In genomic region chr10:12709516-12709915, GRCh38 we compare ENCODE assay signal across 11 cellular contexts.
DNase-seq lines count a peak whose midpoint lies in the region; ATAC-seq and TF ChIP-seq lines count a peak whose summit lies in the region.
"Had no signal": no experiment of that assay in that cellular context is flagged by ENCODE, and none has a peak within 500 bp of the region (broad histone marks: within the 10 kb centered on the region; RNA-seq: fewer than 3 reads in every experiment).

No MANE protein-coding gene starts in this region.

- POLR2A ChIA-PET in A673 (lab: Charles Lee; ENCODE audit: low non-redundant PET), result no interaction called here

- TF ChIP-seq EP300 in gastroesophageal sphincter (IDR thresholded peaks at IDR 0.05), result no peak

- H3K4me1 ChIP-seq in A673 (ENCODE audit: insufficient read depth, low read length, poor library complexity, severe bottlenecking) (peaks cover 58% of the 10 kb centered on the region), gastroesophageal sphincter (peaks cover 39 to 69% (median 41%) of the 10 kb centered on the region in 3 donors)

- ATAC-seq in gastroesophageal sphincter, result no peak
- ATAC-seq in HG02970 (IDR thresholded peaks at IDR 0.05; ENCODE audit: low FRiP score, unreplicated experiment), result no peak

- TF ChIP-seq CTCF in A673 (conservative IDR thresholded peaks at IDR 0.05; ENCODE audit: low read depth, low read length) (no peak), gastroesophageal sphincter (IDR thresholded peaks at IDR 0.05) (no peak)

- no peaks in the 10 kb centered on the region for H3K27me3 Mint-ChIP-seq in activated T-helper 2 cell treated with anti-CD3 and anti-CD28 coated beads, Interferon-gamma antibody, Interleukin-2, Interleukin-4, amounts not matched to agents 10 μg/mL and 5 μg/mL and 100 μg/mL, durations not matched to agents 14 hours and 24 hours and 36 hours (ENCODE audit: low read depth)

- H3K4me3 ChIP-seq in A673 (ENCODE audit: low read depth, low read length, poor library complexity, severe bottlenecking), result no peak overlapping the region
- no peak overlapping the region for H3K4me3 ChIP-seq in gastroesophageal sphincter

- H3K4me1 Mint-ChIP-seq in activated T-helper 2 cell treated with anti-CD3 and anti-CD28 coated beads, Interferon-gamma antibody, Interleukin-2, Interleukin-4, amounts not matched to agents 10 μg/mL and 5 μg/mL and 100 μg/mL, durations not matched to agents 14 hours and 24 hours and 36 hours (ENCODE audit: low read depth), result peaks cover 55% of the 10 kb centered on the region

- BruUV-seq in A673 (replicated peaks; lab: Mats Ljungman, UMichigan), result no TSS peak

- WGBS in gastroesophageal sphincter (ENCODE audit: low coverage in 1 of 2), 2 donors, result 11 to 18% methylated on average over 2 of the region's 2 CpGs

- H3K36me3 Mint-ChIP-seq in activated T-helper 2 cell treated with anti-CD3 and anti-CD28 coated beads, Interferon-gamma antibody, Interleukin-2, Interleukin-4, amounts not matched to agents 10 μg/mL and 5 μg/mL and 100 μg/mL, durations not matched to agents 14 hours and 24 hours and 36 hours (ENCODE audit: low read depth), result no peaks in the 10 kb centered on the region
- H3K36me3 Mint-ChIP-seq: mesothelial cell of epicardium had no signal

- no peaks in the 10 kb centered on the region for H3K9me3 Mint-ChIP-seq in activated T-helper 2 cell treated with anti-CD3 and anti-CD28 coated beads, Interferon-gamma antibody, Interleukin-2, Interleukin-4, amounts not matched to agents 10 μg/mL and 5 μg/mL and 100 μg/mL, durations not matched to agents 14 hours and 24 hours and 36 hours
- H3K9me3 Mint-ChIP-seq: mesothelial cell of epicardium had no signal

- H3K27ac Mint-ChIP-seq in activated T-helper 2 cell treated with anti-CD3 and anti-CD28 coated beads, Interferon-gamma antibody, Interleukin-2, Interleukin-4, amounts not matched to agents 10 μg/mL and 5 μg/mL and 100 μg/mL, durations not matched to agents 14 hours and 24 hours and 36 hours, result peak overlapping the region; percentile 42

- DNase-seq in A673 (ENCODE audit: low spot score) (peak; percentile 58), GM04504 (ENCODE audit: low read depth) (peak; percentile 34), mesenteric fat pad (ENCODE audit: low spot score) (no peak), NCI-H1105 (lab: John Stamatoyannopoulos, UW) (no peak), DMS79 (lab: John Stamatoyannopoulos, UW) (no peak)
- DNase-seq in activated T-helper 2 cell treated with anti-CD3 and anti-CD28 coated beads, Interferon-gamma antibody, Interleukin-2, Interleukin-4, amounts not matched to agents 10 μg/mL and 5 μg/mL and 100 μg/mL, durations not matched to agents 14 hours and 24 hours and 36 hours (ENCODE audit: low spot score), result no peak
- DNase-seq: activated naive CD4-positive, alpha-beta T cell; NCI-H345 had no signal

- H3K27ac ChIP-seq in A673 (ENCODE audit: low read depth, low read length, poor library complexity, severe bottlenecking) (peak overlapping the region; percentile 88), gastroesophageal sphincter (peak overlapping the region; percentile 81 to 95 (median 86))

- intact Hi-C loops in A673 (cut with micrococcal nuclease; ENCODE audit: unreplicated experiment), result loop anchor here (10.0 kb wide), 1 partner anchor 365 kb away; the partner anchor contains the start of gene CAMK1D
- intact Hi-C loops in activated T-helper 2 cell treated with anti-CD3 and anti-CD28 coated beads, Interferon-gamma antibody, Interleukin-2, Interleukin-4, amounts not matched to agents 10 μg/mL and 5 μg/mL and 100 μg/mL, durations not matched to agents 14 hours and 24 hours and 36 hours (cut with micrococcal nuclease), result loop anchor here (5.0 kb wide), 2 partner anchors 72 to 193 kb away; no protein-coding TSS in a partner anchor

- no peak overlapping the region for H3K4me3 Mint-ChIP-seq in activated T-helper 2 cell treated with anti-CD3 and anti-CD28 coated beads, Interferon-gamma antibody, Interleukin-2, Interleukin-4, amounts not matched to agents 10 μg/mL and 5 μg/mL and 100 μg/mL, durations not matched to agents 14 hours and 24 hours and 36 hours (ENCODE audit: low read depth)
- H3K4me3 Mint-ChIP-seq: mesothelial cell of epicardium had no signal

- H3K9me3 ChIP-seq in A673 (ENCODE audit: low read depth, low read length, poor library complexity, severe bottlenecking) (no peaks in the 10 kb centered on the region), gastroesophageal sphincter (no peaks in the 10 kb centered on the region)

- TF ChIP-seq POLR2A in gastroesophageal sphincter (IDR thresholded peaks at IDR 0.05), result no peak

- H3K36me3 ChIP-seq in A673 (ENCODE audit: insufficient read depth, low read length, poor library complexity, severe bottlenecking) (no peaks in the 10 kb centered on the region), gastroesophageal sphincter (no peaks in the 10 kb centered on the region)

- H3K27me3 ChIP-seq in A673 (replicated peaks; ENCODE audit: insufficient read depth, low read depth, low read length, poor library complexity) (no peaks in the 10 kb centered on the region), gastroesophageal sphincter (no peaks in the 10 kb centered on the region)

- CTCF ChIA-PET in A673 (lab: Charles Lee), result interaction anchor here (3.0 kb wide), 1 partner anchor 445 kb away, joined by 8 read pairs; no protein-coding TSS in a partner anchor

Comparison
In these comparisons a context has a peak if more than half of its experiments do, and no peak if none do; other contexts are left out.
1. DNase-seq: peak in A673 (single experiment) and GM04504 (single experiment); none in activated T-helper 2 cell treated with anti-CD3 and anti-CD28 coated beads, Interferon-gamma antibody, Interleukin-2, Interleukin-4, amounts not matched to agents 10 μg/mL and 5 μg/mL and 100 μg/mL, durations not matched to agents 14 hours and 24 hours and 36 hours (single experiment), mesenteric fat pad (single experiment), NCI-H1105 (single experiment) and DMS79 (single experiment).